12 cellular contexts compared by ENCODE assay signal in the genomic region with DNA sequence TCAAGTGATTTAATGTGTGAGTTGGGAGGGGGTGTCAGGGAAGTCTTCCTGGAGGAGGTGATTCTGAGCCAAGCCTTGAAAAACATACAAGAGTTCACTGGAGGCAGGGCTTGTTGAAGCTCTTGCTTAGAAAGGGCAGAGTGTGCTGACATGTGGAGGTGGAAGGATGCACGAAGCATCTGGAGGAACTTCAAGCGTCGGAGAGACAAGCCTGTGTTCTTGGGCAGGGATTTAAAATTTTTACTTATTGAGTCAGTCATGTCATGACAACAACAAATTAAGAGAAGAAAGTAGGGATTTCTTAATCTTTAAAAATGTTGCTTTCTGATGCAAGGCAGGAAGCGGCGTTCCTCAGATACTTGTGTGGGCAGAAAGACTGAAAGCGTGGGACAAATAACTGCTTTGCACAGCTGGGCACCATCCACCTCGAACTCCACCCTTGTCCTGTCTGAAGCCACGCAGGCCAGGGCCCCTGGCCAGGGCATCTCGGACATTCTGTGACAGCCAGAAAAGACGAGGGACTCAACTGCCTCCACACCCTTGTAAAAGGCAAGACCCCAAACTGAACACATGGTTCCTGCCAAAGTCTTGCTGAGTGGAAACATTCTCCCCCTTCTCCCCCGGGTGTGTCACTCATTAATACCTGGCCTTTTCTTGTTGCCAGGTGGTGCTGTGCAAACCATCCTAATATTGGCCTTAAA. TPM values are rescaled to one million over a fixed set of nuclear protein-coding genes. Genes with fewer than 3 reads are reported as not detected.
DNase-seq lines count a peak whose midpoint lies in the region; ATAC-seq and TF ChIP-seq lines count a peak whose summit lies in the region.
"Had no signal": no experiment of that assay in that cellular context is flagged by ENCODE, and none has a peak within 500 bp of the region (broad histone marks: within the 10 kb centered on the region; RNA-seq: fewer than 3 reads in every experiment).

No MANE protein-coding gene starts in this region.

- H3K9ac ChIP-seq in smooth muscle cell (ENCODE audit: low read depth) = peak overlapping the region; percentile 80

- H3F3A ChIP-seq in smooth muscle cell (ENCODE audit: low read depth) = peaks cover 11% of the 10 kb centered on the region

- TF ChIP-seq CTCF in ascending aorta (IDR thresholded peaks at IDR 0.05) (no peak), smooth muscle cell (IDR thresholded peaks at IDR 0.05; ENCODE audit: borderline replicate concordance, insufficient read depth, poor library complexity, severe bottlenecking) (no peak)

- H3K4me1 Mint-ChIP-seq in activated naive CD8-positive, alpha-beta T cell treated with anti-CD3 and anti-CD28 coated beads for 36 hours = no peaks in the 10 kb centered on the region
- H3K4me1 Mint-ChIP-seq: activated B cell treated with CpG ODN at 0.5 μM for 24 hours had no signal

- H4K20me1 ChIP-seq in smooth muscle cell (ENCODE audit: low read depth) = no peaks in the 10 kb centered on the region

- H3K4me1 ChIP-seq in ascending aorta (peaks cover 0 to 2% of the 10 kb centered on the region in 2 donors), smooth muscle cell (ENCODE audit: low read depth) (peaks cover 5% of the 10 kb centered on the region)

- DNase-seq in COLO829 (ENCODE audit: low spot score) = peak; percentile 45
- DNase-seq in ascending aorta (ENCODE audit: low spot score in 2 of 2) = peak in 1 of 2 donors; percentile 77
- DNase-seq in left cardiac atrium = peak; percentile 78
- DNase-seq in smooth muscle cell (lab: John Stamatoyannopoulos, UW; ENCODE audit: unreplicated experiment) = no peak
- no peak for DNase-seq in stimulated activated CD4-positive, alpha-beta T cell treated with anti-CD3 and anti-CD28 coated beads, Interleukin-12 subunit alpha, Interleukin-12 subunit beta, amount 100 ng/mL, for 4 hours
- no peak for DNase-seq in activated naive CD8-positive, alpha-beta T cell treated with anti-CD3 and anti-CD28 coated beads for 36 hours
- no peak for DNase-seq in activated CD8-positive, alpha-beta memory T cell treated with anti-CD3 and anti-CD28 coated beads, Interleukin-2, amount 50 U/mL, for 4 hours
- no peak for DNase-seq in iPS-NIHi7 (ENCODE audit: extremely low spot score)
- DNase-seq: activated B cell treated with CpG ODN at 0.5 μM for 24 hours; activated naive CD4-positive, alpha-beta T cell treated with anti-CD3 and anti-CD28 coated beads for 36 hours; CD8-positive, alpha-beta T cell had no signal

- 25% methylated on average over 11 of the region's 11 CpGs for WGBS in smooth muscle cell (ENCODE audit: low lambda C conversion rate)

- H3K27me3 ChIP-seq in ascending aorta = no peaks in the 10 kb centered on the region
- no peaks in the 10 kb centered on the region for H3K27me3 ChIP-seq in smooth muscle cell (ENCODE audit: low read depth)

- H3K36me3 Mint-ChIP-seq in activated naive CD8-positive, alpha-beta T cell treated with anti-CD3 and anti-CD28 coated beads for 36 hours = no peaks in the 10 kb centered on the region
- H3K36me3 Mint-ChIP-seq: CD8-positive, alpha-beta T cell had no signal

- intact Hi-C loops in ascending aorta (cut with DNase I) (no loop called here), left cardiac atrium (cut with DNase I) (no loop called here)

- no peaks in the 10 kb centered on the region for H3K9me3 Mint-ChIP-seq in activated naive CD8-positive, alpha-beta T cell treated with anti-CD3 and anti-CD28 coated beads for 36 hours
- H3K9me3 Mint-ChIP-seq: activated B cell treated with CpG ODN at 0.5 μM for 24 hours; activated naive CD4-positive, alpha-beta T cell treated with anti-CD3 and anti-CD28 coated beads for 36 hours; CD8-positive, alpha-beta T cell had no signal

- H3K4me2 ChIP-seq in smooth muscle cell = peak overlapping the region; percentile 60

- H3K27ac ChIP-seq in ascending aorta (peak overlapping the region; percentile 10 to 56), smooth muscle cell (ENCODE audit: low read depth) (peak overlapping the region; percentile 93)

- no peak overlapping the region for H3K27ac Mint-ChIP-seq in activated naive CD8-positive, alpha-beta T cell treated with anti-CD3 and anti-CD28 coated beads for 36 hours
- H3K27ac Mint-ChIP-seq: activated B cell treated with CpG ODN at 0.5 μM for 24 hours; activated naive CD4-positive, alpha-beta T cell treated with anti-CD3 and anti-CD28 coated beads for 36 hours; CD8-positive, alpha-beta T cell had no signal

- no peaks in the 10 kb centered on the region for H3K79me2 ChIP-seq in smooth muscle cell (ENCODE audit: low read depth)

- ATAC-seq in left cardiac atrium = peak; percentile 87 to 94
- ATAC-seq: CD8-positive, alpha-beta T cell had no signal

- H3K27me3 Mint-ChIP-seq in activated naive CD8-positive, alpha-beta T cell treated with anti-CD3 and anti-CD28 coated beads for 36 hours = peaks cover 19% of the 10 kb centered on the region
- H3K27me3 Mint-ChIP-seq: activated B cell treated with CpG ODN at 0.5 μM for 24 hours had no signal

- no peak overlapping the region for H3K4me3 Mint-ChIP-seq in activated naive CD8-positive, alpha-beta T cell treated with anti-CD3 and anti-CD28 coated beads for 36 hours
- H3K4me3 Mint-ChIP-seq: activated B cell treated with CpG ODN at 0.5 μM for 24 hours; activated naive CD4-positive, alpha-beta T cell treated with anti-CD3 and anti-CD28 coated beads for 36 hours; CD8-positive, alpha-beta T cell had no signal

- H3K4me3 ChIP-seq in ascending aorta (no peak overlapping the region), smooth muscle cell (no peak overlapping the region)

- H2AFZ ChIP-seq in smooth muscle cell (ENCODE audit: low read depth) = peak overlapping the region; percentile 23

- H3K9me3 ChIP-seq in ascending aorta = no peaks in the 10 kb centered on the region
- no peaks in the 10 kb centered on the region for H3K9me3 ChIP-seq in smooth muscle cell (replicated peaks; ENCODE audit: low read depth)

- H3K36me3 ChIP-seq in ascending aorta (no peaks in the 10 kb centered on the region), smooth muscle cell (ENCODE audit: low read depth) (no peaks in the 10 kb centered on the region)

RNA-seq across cellular contexts. Expression of a gene that starts 6.9 kb away (rescaled TPM):
- total RNA-seq in ascending aorta (8.5 TPM), left cardiac atrium (10 to 100 TPM in 1 of 2 donors, 1 to 10 TPM in 1; 4.7 to 10.1 TPM), smooth muscle cell (0.76 and 1.4 TPM in 2 replicates)
- polyA plus RNA-seq in smooth muscle cell = 1.1 and 1.3 TPM in 2 replicates
- total RNA-seq in activated naive CD8-positive, alpha-beta T cell treated with anti-CD3 and anti-CD28 coated beads for 36 hours = 100 to 1,000 TPM; 106 to 110 TPM

RNA-seq across cellular contexts. Expression of a gene that starts 55.7 kb away (rescaled TPM):
- total RNA-seq in ascending aorta (not detected), left cardiac atrium (under 1 TPM; 0.41 to 0.52 TPM), smooth muscle cell (0.94 and 0.99 TPM in 2 replicates)
- not detected in 2 replicates for polyA plus RNA-seq in smooth muscle cell
- total RNA-seq in activated naive CD8-positive, alpha-beta T cell treated with anti-CD3 and anti-CD28 coated beads for 36 hours = not detected
- total RNA-seq: activated naive CD4-positive, alpha-beta T cell treated with anti-CD3 and anti-CD28 coated beads for 36 hours; CD8-positive, alpha-beta T cell; endothelial cell of umbilical vein had no signal

Comparison
In these comparisons a context has a peak if more than half of its experiments do, and no peak if none do; other contexts are left out.
1. DNase-seq: peak in COLO829 (single experiment) and left cardiac atrium (single experiment); none in smooth muscle cell (single experiment), stimulated activated CD4-positive, alpha-beta T cell treated with anti-CD3 and anti-CD28 coated beads, Interleukin-12 subunit alpha, Interleukin-12 subunit beta, amount 100 ng/mL, for 4 hours (single experiment), activated naive CD8-positive, alpha-beta T cell treated with anti-CD3 and anti-CD28 coated beads for 36 hours (single experiment), activated CD8-positive, alpha-beta memory T cell treated with anti-CD3 and anti-CD28 coated beads, Interleukin-2, amount 50 U/mL, for 4 hours (single experiment) and iPS-NIHi7 (single experiment).
2. RNA of a gene that starts 6.9 kb away (total RNA-seq): 106 to 110 TPM in activated naive CD8-positive, alpha-beta T cell treated with anti-CD3 and anti-CD28 coated beads for 36 hours; 4.7 to 10.1 TPM in left cardiac atrium, 8.5 TPM in ascending aorta (single experiment) and 0.76 to 1.4 TPM in smooth muscle cell; every median in the first group is over 4 times any median in the second.